14 cellular contexts compared by ENCODE assay signal in genomic region chr17:82594571-82594970, GRCh38. TPM values are rescaled to one million over a fixed set of nuclear protein-coding genes. Genes with fewer than 3 reads are reported as not detected.
DNase-seq lines count a peak whose midpoint lies in the region; ATAC-seq, FAIRE-seq and TF ChIP-seq lines count a peak whose summit lies in the region.
"Had no signal": no experiment of that assay in that cellular context is flagged by ENCODE, and none has a peak within 500 bp of the region (broad histone marks: within the 10 kb centered on the region; RNA-seq: fewer than 3 reads in every experiment).

No MANE protein-coding gene starts in this region.

- H3K9me2 ChIP-seq in SK-N-SH (no peaks in the 10 kb centered on the region), HCT116 (ENCODE audit: insufficient read depth) (no peaks in the 10 kb centered on the region)

- TF ChIP-seq POLR2A in HCT116 (IDR thresholded peaks at IDR 0.05; ENCODE audit: borderline replicate concordance, extremely low read depth, insufficient read depth, insufficient read length) (no peak), H54 (IDR thresholded peaks at IDR 0.05; ENCODE audit: low read depth, low read length) (no peak)

- no peak overlapping the region for H2AFZ ChIP-seq in SK-N-SH (ENCODE audit: low read depth)
- no peak overlapping the region for H2AFZ ChIP-seq in HCT116 (ENCODE audit: low read depth, low read length, poor library complexity, severe bottlenecking)

- peak overlapping the region; percentile 41 for H3K27ac Mint-ChIP-seq in activated naive CD8-positive, alpha-beta T cell
- H3K27ac Mint-ChIP-seq in naive thymus-derived CD4-positive, alpha-beta T cell = peak overlapping the region in 8 of 9 donors; percentile 40 to 86 (median 64)

- no peak for TF ChIP-seq CTCF in SK-N-SH (IDR thresholded peaks at IDR 0.05)
- no peak for TF ChIP-seq CTCF in HCT116 (IDR thresholded peaks at IDR 0.05 in 2 of 3, conservative IDR thresholded peaks at IDR 0.05 in 1 of 3; ENCODE audit: borderline replicate concordance in 1 of 3, insufficient read depth in 1 of 3, low read depth in 2 of 3, low read length in 2 of 3)

- H3K4me1 Mint-ChIP-seq in activated naive CD8-positive, alpha-beta T cell (ENCODE audit: low read depth) = peaks cover 39% of the 10 kb centered on the region
- peaks cover 19 to 52% (median 36%) of the 10 kb centered on the region in 7 donors for H3K4me1 Mint-ChIP-seq in naive thymus-derived CD4-positive, alpha-beta T cell

- no peak for TF ChIP-seq EP300 in SK-N-SH (IDR thresholded peaks at IDR 0.05; ENCODE audit: borderline replicate concordance in 1 of 2, low read depth in 1 of 2, low read length in 1 of 2)

- no peaks in the 10 kb centered on the region for H3K9me3 ChIP-seq in SK-N-SH
- H3K9me3 ChIP-seq in HCT116 (ENCODE audit: control insufficient read depth in 1 of 2, insufficient read depth in 1 of 2, low read depth in 1 of 2, low read length in 2 of 2) = no peaks in the 10 kb centered on the region
- H3K9me3 ChIP-seq in naive thymus-derived CD4-positive, alpha-beta T cell (ENCODE audit: control insufficient read depth in 2 of 3, low read length in 3 of 3) = no peaks in the 10 kb centered on the region

- H3K4me3 ChIP-seq in SK-N-SH (ENCODE audit: low read depth in 2 of 2, low read length in 1 of 2) = no peak overlapping the region
- no peak overlapping the region for H3K4me3 ChIP-seq in HCT116 (replicated peaks in 1 of 2; ENCODE audit: low read depth in 1 of 2, low read length in 2 of 2)
- H3K4me3 ChIP-seq in naive thymus-derived CD4-positive, alpha-beta T cell (ENCODE audit: low read length) = no peak overlapping the region

- CTCF ChIA-PET in SK-N-SH (lab: Yijun Ruan, JAX) (interaction anchor here (1.6 kb wide), 1 partner anchor 16 kb away, joined by 3 read pairs; no protein-coding TSS in a partner anchor), HCT116 (lab: Charles Lee) (no interaction called here)
- CTCF ChIA-PET in naive thymus-derived CD4-positive, alpha-beta T cell (lab: Charles Lee) = interaction anchor here (0.6 kb wide), 1 partner anchor 291 kb away, joined by 4 read pairs; no protein-coding TSS in a partner anchor

- no peak for ATAC-seq in SK-N-SH treated with all-trans-retinoic acid at 6 μM for 48 hours
- ATAC-seq in HCT116 = no peak
- ATAC-seq in naive thymus-derived CD4-positive, alpha-beta T cell = no peak
- no peak for ATAC-seq in HG02981 (IDR thresholded peaks at IDR 0.05; ENCODE audit: unreplicated experiment)

- peaks cover 25 to 37% of the 10 kb centered on the region in 2 experiments for H3K36me3 ChIP-seq in SK-N-SH (replicated peaks in 1 of 2; ENCODE audit: control insufficient read depth in 1 of 2, insufficient read depth in 2 of 2, low read length in 1 of 2)
- H3K36me3 ChIP-seq in HCT116 (ENCODE audit: control insufficient read depth in 1 of 2, insufficient read depth in 2 of 2, low read length in 2 of 2) = peaks cover 30 to 47% of the 10 kb centered on the region in 2 experiments; a peak in 3 of 4 replicates
- H3K36me3 ChIP-seq in naive thymus-derived CD4-positive, alpha-beta T cell (ENCODE audit: control insufficient read depth in 2 of 3, insufficient read depth in 3 of 3, low read length in 3 of 3) = peaks cover 0 to 28% (median 0%) of the 10 kb centered on the region in 3 experiments

- 97% methylated on average over 11 of the region's 11 CpGs for WGBS in SK-N-SH (ENCODE audit: low lambda C conversion rate)

- intact Hi-C loops in HCT116 (cut with micrococcal nuclease) = no loop called here
- intact Hi-C loops in naive thymus-derived CD4-positive, alpha-beta T cell (cut with micrococcal nuclease) = loop anchor here in 1 of 2 donors (10.0 kb wide), 1 partner anchor 100 kb away; the partner anchor contains the start of gene RAB40B

- H4K20me1 ChIP-seq in SK-N-SH (ENCODE audit: insufficient read depth) (peaks cover 7% of the 10 kb centered on the region), HCT116 (ENCODE audit: insufficient read depth) (peaks cover 7% of the 10 kb centered on the region; the same call in 1 of the 2 replicates)

- no peaks in the 10 kb centered on the region for H3K36me3 Mint-ChIP-seq in activated naive CD8-positive, alpha-beta T cell
- peaks cover 0 to 11% (median 3%) of the 10 kb centered on the region in 5 donors for H3K36me3 Mint-ChIP-seq in naive thymus-derived CD4-positive, alpha-beta T cell

- H3K4me3 Mint-ChIP-seq in activated naive CD8-positive, alpha-beta T cell = peak overlapping the region; percentile 79
- peak overlapping the region in 8 of 10 donors; percentile 66 to 82 (median 76) for H3K4me3 Mint-ChIP-seq in naive thymus-derived CD4-positive, alpha-beta T cell

- no peak for FAIRE-seq in H54 (lab: Jason Lieb, UNC)
- FAIRE-seq: GM19239 had no signal

- BruUV-seq in HCT116 (replicated peaks; lab: Mats Ljungman, UMichigan) = no TSS peak

- RAD21 ChIA-PET in HCT116 (lab: Charles Lee; ENCODE audit: low non-redundant PET in 1 of 2, low total read pairs in 2 of 2, uncharacterized antibody in 2 of 2, unreplicated experiment in 2 of 2) = no interaction called here

- H3K4me1 ChIP-seq in SK-N-SH (ENCODE audit: control insufficient read depth in 1 of 2, insufficient read depth in 2 of 2, low read depth in 1 of 2, low read length in 1 of 2) (peaks cover 8 to 31% of the 10 kb centered on the region in 2 experiments; a peak in 2 of 4 replicates), HCT116 (ENCODE audit: control insufficient read depth in 1 of 2, insufficient read depth in 2 of 2, low read length in 2 of 2) (peaks cover 14 to 28% of the 10 kb centered on the region in 2 experiments)
- H3K4me1 ChIP-seq in naive thymus-derived CD4-positive, alpha-beta T cell (ENCODE audit: control insufficient read depth in 2 of 2, insufficient read depth in 2 of 2, low read length in 2 of 2) = peaks cover 24 to 31% of the 10 kb centered on the region in 2 donors

- no peak overlapping the region for H3K9ac ChIP-seq in SK-N-SH
- no peak overlapping the region for H3K9ac ChIP-seq in HCT116 (ENCODE audit: low read length)

- peaks cover 40% of the 10 kb centered on the region for H3F3A ChIP-seq in SK-N-SH (replicated peaks; ENCODE audit: insufficient read depth)

- H3K79me2 ChIP-seq in SK-N-SH (ENCODE audit: insufficient read depth) (peaks cover 31% of the 10 kb centered on the region; the same call in 1 of the 2 replicates), HCT116 (ENCODE audit: insufficient read depth, low read length) (peaks cover 69% of the 10 kb centered on the region)

- H3K27ac ChIP-seq in SK-N-SH (ENCODE audit: low read depth in 2 of 2, low read length in 1 of 2) (no peak overlapping the region; a peak in 1 of 4 replicates), HCT116 (ENCODE audit: low read depth, low read length) (0 out of 2 replicates have a peak overlapping the region, but pooled peaks have one; percentile 19)
- H3K27ac ChIP-seq in naive thymus-derived CD4-positive, alpha-beta T cell (ENCODE audit: low read depth, low read length) = no peak overlapping the region

- TF ChIP-seq RAD21 in SK-N-SH (IDR thresholded peaks at IDR 0.05; ENCODE audit: low read length) = no peak
- no peak for TF ChIP-seq RAD21 in HCT116 (IDR thresholded peaks at IDR 0.05; ENCODE audit: low read depth)

- H3K27me3 Mint-ChIP-seq in activated naive CD8-positive, alpha-beta T cell = no peaks in the 10 kb centered on the region
- no peaks in the 10 kb centered on the region for H3K27me3 Mint-ChIP-seq in naive thymus-derived CD4-positive, alpha-beta T cell
- H3K27me3 Mint-ChIP-seq: central memory CD8-positive, alpha-beta T cell had no signal

- no peaks in the 10 kb centered on the region for H3K9me3 Mint-ChIP-seq in activated naive CD8-positive, alpha-beta T cell (ENCODE audit: low read depth)
- H3K9me3 Mint-ChIP-seq in naive thymus-derived CD4-positive, alpha-beta T cell = peaks cover 0 to 2% (median 0%) of the 10 kb centered on the region in 11 donors
- H3K9me3 Mint-ChIP-seq: central memory CD8-positive, alpha-beta T cell had no signal

- H3K4me2 ChIP-seq in SK-N-SH = peak overlapping the region; percentile 4; the same call in 1 of the 2 replicates
- no peak overlapping the region for H3K4me2 ChIP-seq in HCT116 (ENCODE audit: low read length)

- DNase-seq in SK-N-SH (peak; percentile 14), HCT116 (ENCODE audit: low read depth, low spot score) (no peak), Kasumi-1 (lab: John Stamatoyannopoulos, UW) (no peak), H54 (ENCODE audit: insufficient read length, low spot score) (no peak)
- no peak for DNase-seq in naive thymus-derived CD4-positive, alpha-beta T cell
- DNase-seq: DND-41, IMR-90, NCI-H2081 treated with DMSO at 0.1 percent for 48 hours, NCI-H69 had no signal

- no peaks in the 10 kb centered on the region for H3K27me3 ChIP-seq in SK-N-SH (ENCODE audit: insufficient read depth)
- no peaks in the 10 kb centered on the region for H3K27me3 ChIP-seq in HCT116 (ENCODE audit: insufficient read depth, low read length)
- H3K27me3 ChIP-seq in naive thymus-derived CD4-positive, alpha-beta T cell (ENCODE audit: control insufficient read depth in 2 of 2, insufficient read depth in 2 of 2, low read length in 2 of 2) = no peaks in the 10 kb centered on the region

- POLR2A ChIA-PET in SK-N-SH (lab: Yijun Ruan, JAX) (no interaction called here), HCT116 (lab: Charles Lee) (no interaction called here)
- POLR2A ChIA-PET in naive thymus-derived CD4-positive, alpha-beta T cell (lab: Charles Lee) = no interaction called here

TF ChIP-seq in SK-N-SH, 30 proteins besides CTCF, POLR2A, EP300 and RAD21:
- no peak for TF ChIP-seq FOXJ3 (CRISPR knock-in tag; IDR thresholded peaks at IDR 0.05)
- TF ChIP-seq FOSL2 (IDR thresholded peaks at IDR 0.05; ENCODE audit: borderline replicate concordance, low read depth) = no peak

TF ChIP-seq in HCT116, 20 proteins besides CTCF, POLR2A, EP300 and RAD21 (continues in another document):
- TF ChIP-seq SP1 (IDR thresholded peaks at IDR 0.05; ENCODE audit: low read depth) (no peak), EGR1 (IDR thresholded peaks at IDR 0.05; ENCODE audit: low read depth) (no peak), SIN3A (IDR thresholded peaks at IDR 0.05; ENCODE audit: low read depth) (no peak)

RNA-seq across cellular contexts. Expression of gene WDR45B, which starts 53.7 kb away (rescaled TPM):
- polyA plus RNA-seq in SK-N-SH (2012; rRNA removed) = 171 and 191 TPM in 2 replicates
- 142 and 159 TPM in 2 replicates for polyA plus RNA-seq in SK-N-SH (2012; cell fraction: cytosol; rRNA removed)
- polyA plus RNA-seq in SK-N-SH (2012; cell fraction: nucleus; rRNA removed) = 164 and 253 TPM in 2 replicates
- total RNA-seq in HCT116 (2021; ENCODE audit: unreplicated experiment) = 117 TPM
- 148 and 173 TPM in 2 replicates for polyA plus RNA-seq in HCT116 (2012)
- total RNA-seq in naive thymus-derived CD4-positive, alpha-beta T cell = 10 to 100 TPM; 44.9 to 91.6 (median 68.4) TPM
- 10 to 100 TPM; 30.5 to 36.8 TPM for polyA plus RNA-seq in naive thymus-derived CD4-positive, alpha-beta T cell
